8 cellular contexts compared by ENCODE assay signal in genomic region chr14:50045837-50046236, GRCh38.
DNase-seq lines count a peak whose midpoint lies in the region; ATAC-seq and TF ChIP-seq lines count a peak whose summit lies in the region.

No MANE protein-coding gene starts in this region.

- peaks cover 24% of the 10 kb centered on the region for H3K36me3 Mint-ChIP-seq in stimulated activated naive CD8-positive, alpha-beta T cell treated with anti-CD3 and anti-CD28 coated beads, Interleukin-15, Interleukin-2, amounts not matched to agents 100 ng/mL and 50 ng/mL, for 24 hours (ENCODE audit: low read depth)

- no peak for ATAC-seq in stimulated activated naive CD8-positive, alpha-beta T cell treated with anti-CD3 and anti-CD28 coated beads, Interleukin-15, Interleukin-2, amounts not matched to agents 100 U/mL and 50 U/mL, for 24 hours

- no peaks in the 10 kb centered on the region for H3K36me3 ChIP-seq in ascending aorta
- no peaks in the 10 kb centered on the region for H3K36me3 ChIP-seq in mucosa of rectum (ENCODE audit: control insufficient read depth in 2 of 2, insufficient read depth in 2 of 2, low read length in 2 of 2)

- no peak for DNase-seq in stimulated activated naive CD8-positive, alpha-beta T cell treated with anti-CD3 and anti-CD28 coated beads, Interleukin-15, Interleukin-2, amounts not matched to agents 100 U/mL and 50 U/mL, for 24 hours
- DNase-seq in ascending aorta (ENCODE audit: low spot score in 2 of 2): no peak
- DNase-seq in NCI-H524 (lab: John Stamatoyannopoulos, UW): no peak
- DNase-seq in NCI-H526 treated with DMSO at 0.1 percent for 48 hours (lab: John Stamatoyannopoulos, UW): no peak
- DNase-seq in superior temporal gyrus (ENCODE audit: extremely low spot score): no peak
- no peak for DNase-seq in GM10266 (ENCODE audit: extremely low spot score)

- H3K27me3 ChIP-seq in ascending aorta: no peaks in the 10 kb centered on the region
- no peaks in the 10 kb centered on the region for H3K27me3 ChIP-seq in mucosa of rectum (ENCODE audit: control insufficient read depth in 2 of 2, insufficient read depth in 2 of 2, low read length in 2 of 2)

- no peak overlapping the region for H3K4me3 Mint-ChIP-seq in stimulated activated naive CD8-positive, alpha-beta T cell treated with anti-CD3 and anti-CD28 coated beads, Interleukin-15, Interleukin-2, amounts not matched to agents 100 ng/mL and 50 ng/mL, for 24 hours

- H3K27ac ChIP-seq in ascending aorta (peak overlapping the region; percentile 85 to 91), mucosa of rectum (ENCODE audit: low read depth in 2 of 2, low read length in 2 of 2) (peak overlapping the region; percentile 93 to 95)

- H3K4me1 ChIP-seq in ascending aorta (peaks cover 14 to 23% of the 10 kb centered on the region in 2 donors), mucosa of rectum (ENCODE audit: control insufficient read depth in 2 of 2, insufficient read depth in 2 of 2, low read length in 2 of 2) (peaks cover 44 to 46% of the 10 kb centered on the region in 2 donors)

- TF ChIP-seq CTCF in ascending aorta (IDR thresholded peaks at IDR 0.05) (no peak), GM10266 (IDR thresholded peaks at IDR 0.05; ENCODE audit: control insufficient read depth, insufficient read depth, low read depth, missing control alignments) (no peak)

- H3K4me1 Mint-ChIP-seq in stimulated activated naive CD8-positive, alpha-beta T cell treated with anti-CD3 and anti-CD28 coated beads, Interleukin-15, Interleukin-2, amounts not matched to agents 100 ng/mL and 50 ng/mL, for 24 hours (ENCODE audit: low read depth): peaks cover 66% of the 10 kb centered on the region

- peak overlapping the region; percentile 20 to 50 for H3K9ac ChIP-seq in mucosa of rectum (ENCODE audit: low read depth in 1 of 2, low read length in 2 of 2)

- no peak overlapping the region for H3K4me3 ChIP-seq in ascending aorta
- H3K4me3 ChIP-seq in mucosa of rectum (ENCODE audit: low read length in 2 of 2): no peak overlapping the region

- intact Hi-C loops in ascending aorta (cut with DNase I): loop anchor here (1.0 kb wide), 1 partner anchor 14 kb away; no protein-coding TSS in a partner anchor

- peaks cover 7% of the 10 kb centered on the region for H3K9me3 Mint-ChIP-seq in stimulated activated naive CD8-positive, alpha-beta T cell treated with anti-CD3 and anti-CD28 coated beads, Interleukin-15, Interleukin-2, amounts not matched to agents 100 ng/mL and 50 ng/mL, for 24 hours

- H3K9me3 ChIP-seq in ascending aorta (no peaks in the 10 kb centered on the region), mucosa of rectum (ENCODE audit: control insufficient read depth in 2 of 2, low read length in 2 of 2) (no peaks in the 10 kb centered on the region)

- peak overlapping the region; percentile 98 for H3K27ac Mint-ChIP-seq in stimulated activated naive CD8-positive, alpha-beta T cell treated with anti-CD3 and anti-CD28 coated beads, Interleukin-15, Interleukin-2, amounts not matched to agents 100 ng/mL and 50 ng/mL, for 24 hours

- no peaks in the 10 kb centered on the region for H3K27me3 Mint-ChIP-seq in stimulated activated naive CD8-positive, alpha-beta T cell treated with anti-CD3 and anti-CD28 coated beads, Interleukin-15, Interleukin-2, amounts not matched to agents 100 ng/mL and 50 ng/mL, for 24 hours
